ENCODE assay signal across 9 cellular contexts in the genomic region with DNA sequence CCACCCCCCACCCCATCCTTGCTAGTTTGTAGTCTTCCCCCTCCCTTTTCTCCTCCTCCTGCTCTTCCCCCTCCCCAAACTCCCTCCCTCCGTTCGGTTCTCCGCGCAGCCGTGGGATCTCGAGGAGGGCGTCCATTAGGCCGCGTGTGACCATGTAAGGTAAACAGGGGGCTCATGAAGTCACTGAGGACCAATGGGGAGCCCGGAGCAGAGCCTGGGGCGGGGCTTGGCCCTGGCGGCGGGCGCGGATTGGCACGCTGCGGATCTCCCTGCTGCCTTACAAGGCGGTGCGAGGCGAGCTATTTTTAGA.
DNase-seq lines count a peak whose midpoint lies in the region; ATAC-seq lines count a peak whose summit lies in the region.
"Had no signal": no experiment of that assay in that cellular context is flagged by ENCODE, and none has a peak within 500 bp of the region (broad histone marks: within the 10 kb centered on the region; RNA-seq: fewer than 3 reads in every experiment).

No MANE protein-coding gene starts in this region.

- H3K4me3 ChIP-seq in skin epidermis = peak overlapping the region; percentile 62 to 88 (median 75)
- H3K4me3 ChIP-seq: BLaER1 treated with 17β-estradiol and CSF1 and Interleukin-3, amounts not matched to agents 10 nM and 100 nM had no signal

- DNase-seq in 8988T (peak; percentile 91), NCI-H2196 (lab: John Stamatoyannopoulos, UW; ENCODE audit: unreplicated experiment) (peak; percentile 98), caudate nucleus (lab: John Stamatoyannopoulos, UW) (peak; percentile 90 to 100 (median 99)), iPS-NIHi7 (ENCODE audit: extremely low spot score) (peak; percentile 97)
- DNase-seq in activated CD4-positive, CD25-positive, alpha-beta regulatory T cell treated with anti-CD3 and anti-CD28 coated beads, Interleukin-2, amount 50 U/mL, for 16 hours (ENCODE audit: low read depth, low spot score) = peak; percentile 91

- H3K27ac ChIP-seq in caudate nucleus (ENCODE audit: low read depth, low read length) = peak overlapping the region; percentile 99
- H3K27ac ChIP-seq in skin epidermis = peak overlapping the region; percentile 99 to 100 (median 100)
- H3K27ac ChIP-seq: BLaER1 treated with 17β-estradiol and CSF1 and Interleukin-3, amounts not matched to agents 10 nM and 100 nM had no signal

- ATAC-seq in GM18868 (IDR thresholded peaks at IDR 0.05; ENCODE audit: unreplicated experiment) (peak; percentile 91), HG03108 (IDR thresholded peaks at IDR 0.05; ENCODE audit: unreplicated experiment) (peak; percentile 96)

Comparison
In these comparisons a context has a peak if more than half of its experiments do, and no peak if none do; other contexts are left out.
1. Peak in every context shown above with its lines: DNase-seq, ATAC-seq, H3K4me3 ChIP-seq and H3K27ac ChIP-seq.